1 cellular context compared by ENCODE assay signal in the genomic region with DNA sequence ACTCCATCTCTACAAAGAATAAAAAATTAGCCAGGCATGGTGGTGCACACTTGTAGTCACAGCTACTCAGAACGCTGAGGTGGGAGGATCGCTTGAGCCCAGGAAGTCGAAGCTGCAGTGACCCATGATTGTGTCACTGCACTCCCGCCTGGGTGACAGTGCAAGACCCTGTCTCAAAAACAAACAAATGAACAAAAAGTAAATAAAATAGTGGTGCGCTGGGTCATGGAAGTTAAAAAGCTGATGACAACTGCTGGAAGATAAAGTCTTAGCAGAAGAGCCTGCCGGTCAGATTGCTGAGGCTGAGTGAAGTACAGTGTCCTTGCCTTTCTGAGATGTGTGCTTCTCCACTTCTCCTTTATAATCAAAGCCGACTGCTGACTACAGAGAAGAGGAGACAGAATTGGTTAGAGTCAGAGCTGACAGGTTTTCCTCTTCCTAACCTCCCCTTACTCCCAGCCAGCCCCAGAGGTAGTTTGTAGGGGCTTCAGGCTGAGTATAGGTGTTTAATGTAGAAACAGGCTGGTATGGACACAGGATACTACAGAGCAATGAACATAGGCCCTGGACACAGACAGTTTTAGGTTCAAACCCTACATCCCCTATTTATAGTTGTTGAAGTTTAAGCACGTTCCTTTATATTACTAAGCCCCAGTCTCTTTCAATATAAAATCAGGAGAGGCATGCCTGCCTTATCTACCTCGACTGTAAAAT.
TF ChIP-seq lines count a peak whose summit lies in the region.

No MANE protein-coding gene starts in this region.

TF ChIP-seq in K562, 482 proteins besides CTCF, POLR2A, EP300 and RAD21:
- no peak for TF ChIP-seq MCM5 (IDR thresholded peaks at IDR 0.05; ENCODE audit: low read depth)
- peak; percentile 53 for TF ChIP-seq MEIS2 (IDR thresholded peaks at IDR 0.05; ENCODE audit: partially characterized antibody)
